8 cellular contexts compared by ENCODE assay signal in genomic region chr11:2991477-2992233, GRCh38. TPM values are rescaled to one million over a fixed set of nuclear protein-coding genes. Genes with fewer than 3 reads are reported as not detected.
DNase-seq lines count a peak whose midpoint lies in the region; ATAC-seq, FAIRE-seq and TF ChIP-seq lines count a peak whose summit lies in the region.

No MANE protein-coding gene starts in this region.

- TF ChIP-seq POLR2A in breast epithelium (IDR thresholded peaks at IDR 0.05): no peak

- ATAC-seq in HG02870 (IDR thresholded peaks at IDR 0.05; ENCODE audit: unreplicated experiment): peak; percentile 23

- H4K20me1 ChIP-seq in keratinocyte (ENCODE audit: control insufficient read depth, extremely low read depth, insufficient read depth, low read length): peaks cover 12% of the 10 kb centered on the region

- CTCF ChIA-PET in A673 (lab: Charles Lee): no interaction called here

- peak overlapping the region; percentile 96 for H3K4me3 ChIP-seq in A673 (ENCODE audit: low read depth, low read length, poor library complexity, severe bottlenecking)
- H3K4me3 ChIP-seq in GM12875 (ENCODE audit: low read depth, low read length): peak overlapping the region; percentile 81
- H3K4me3 ChIP-seq in NT2/D1 (ENCODE audit: insufficient read length, low read depth): peak overlapping the region; percentile 90
- peak overlapping the region; percentile 78 to 91 (median 78) for H3K4me3 ChIP-seq in breast epithelium
- peak overlapping the region; percentile 59 to 93 (median 86) for H3K4me3 ChIP-seq in keratinocyte (ENCODE audit: control insufficient read depth in 2 of 3, extremely low read depth in 1 of 3, insufficient read depth in 2 of 3, low read depth in 1 of 3, low read length in 3 of 3)

- H3K9me1 ChIP-seq in keratinocyte (ENCODE audit: control insufficient read depth, extremely low read depth, insufficient read depth, low read length): no peaks in the 10 kb centered on the region

- H3K36me3 ChIP-seq in A673 (ENCODE audit: insufficient read depth, low read length, poor library complexity, severe bottlenecking): no peaks in the 10 kb centered on the region
- peaks cover 15% of the 10 kb centered on the region for H3K36me3 ChIP-seq in NT2/D1 (ENCODE audit: insufficient read depth, insufficient read length, low read length)
- no peaks in the 10 kb centered on the region for H3K36me3 ChIP-seq in breast epithelium
- H3K36me3 ChIP-seq in keratinocyte (ENCODE audit: control insufficient read depth in 2 of 2, extremely low read depth in 1 of 2, insufficient read depth in 2 of 2, low read length in 2 of 2): peaks cover 5 to 6% of the 10 kb centered on the region in 2 experiments

- H3K9ac ChIP-seq in NT2/D1 (ENCODE audit: insufficient read length, low read depth) (peak overlapping the region; percentile 96), keratinocyte (ENCODE audit: control insufficient read depth, extremely low read depth, insufficient read depth, low read length) (peak overlapping the region; percentile 88)

- DNase-seq in A673 (ENCODE audit: low spot score) (peak; percentile 27), NT2/D1 (ENCODE audit: low read depth, low spot score) (peak; percentile 40), breast epithelium (ENCODE audit: low spot score in 2 of 2) (no peak), keratinocyte (ENCODE audit: low read depth, low spot score) (no peak), MV-4-11 (lab: John Stamatoyannopoulos, UW) (no peak)
- DNase-seq in stimulated activated CD8-positive, alpha-beta memory T cell treated with anti-CD3 and anti-CD28 coated beads, Interleukin-4, amount 100 ng/mL, for 48 hours: peak; percentile 65

- TF ChIP-seq CTCF in A673 (conservative IDR thresholded peaks at IDR 0.05; ENCODE audit: low read depth, low read length) (no peak), GM12875 (IDR thresholded peaks at IDR 0.05; ENCODE audit: borderline replicate concordance, insufficient read depth, low read depth, low read length) (no peak), breast epithelium (IDR thresholded peaks at IDR 0.05) (no peak), keratinocyte (optimal IDR thresholded peaks at IDR 0.05 in 1 of 3, IDR thresholded peaks at IDR 0.05 in 1 of 3, conservative IDR thresholded peaks at IDR 0.05 in 1 of 3; ENCODE audit: extremely low read depth in 1 of 3, insufficient read depth in 2 of 3, low read length in 3 of 3) (no peak)

- H3K27me3 ChIP-seq in A673 (replicated peaks; ENCODE audit: insufficient read depth, low read depth, low read length, poor library complexity) (no peaks in the 10 kb centered on the region), NT2/D1 (ENCODE audit: insufficient read depth, insufficient read length) (no peaks in the 10 kb centered on the region), breast epithelium (no peaks in the 10 kb centered on the region), keratinocyte (ENCODE audit: control insufficient read depth, extremely low read depth, insufficient read depth, low read length) (no peaks in the 10 kb centered on the region)

- intact Hi-C loops in A673 (cut with micrococcal nuclease; ENCODE audit: unreplicated experiment) (no loop called here), breast epithelium (cut with DNase I; ENCODE audit: low total_unique reads) (no loop called here)

- H3K27ac ChIP-seq in A673 (ENCODE audit: low read depth, low read length, poor library complexity, severe bottlenecking): peak overlapping the region; percentile 87
- peak overlapping the region; percentile 97 to 98 for H3K27ac ChIP-seq in breast epithelium
- peak overlapping the region; percentile 87 for H3K27ac ChIP-seq in keratinocyte (ENCODE audit: control insufficient read depth, insufficient read depth, low read length)

- no peak for FAIRE-seq in keratinocyte (lab: Jason Lieb, UNC)

- POLR2A ChIA-PET in A673 (lab: Charles Lee; ENCODE audit: low non-redundant PET): interaction anchor here (0.5 kb wide), 1 partner anchor 66 kb away, joined by 3 read pairs; the partner anchor contains the start of gene CARS1

- peaks cover 52% of the 10 kb centered on the region for H3K79me2 ChIP-seq in keratinocyte (ENCODE audit: control insufficient read depth, insufficient read depth, low read length)

- peaks cover 24% of the 10 kb centered on the region for H3K4me1 ChIP-seq in A673 (ENCODE audit: insufficient read depth, low read length, poor library complexity, severe bottlenecking)
- peaks cover 5% of the 10 kb centered on the region for H3K4me1 ChIP-seq in NT2/D1 (ENCODE audit: insufficient read depth, insufficient read length)
- peaks cover 0 to 4% of the 10 kb centered on the region in 2 donors for H3K4me1 ChIP-seq in breast epithelium
- H3K4me1 ChIP-seq in keratinocyte (ENCODE audit: control insufficient read depth, extremely low read depth, insufficient read depth, low read length): peaks cover 27% of the 10 kb centered on the region

- H3K4me2 ChIP-seq in keratinocyte (ENCODE audit: control insufficient read depth, extremely low read depth, insufficient read depth, low read depth, low read length): peak overlapping the region; percentile 94

- BruUV-seq in A673 (replicated peaks; lab: Mats Ljungman, UMichigan): no TSS peak

- H3K9me3 ChIP-seq in A673 (ENCODE audit: low read depth, low read length, poor library complexity, severe bottlenecking): no peaks in the 10 kb centered on the region
- H3K9me3 ChIP-seq in NT2/D1 (ENCODE audit: insufficient read depth, low read length): no peaks in the 10 kb centered on the region
- no peaks in the 10 kb centered on the region for H3K9me3 ChIP-seq in breast epithelium
- H3K9me3 ChIP-seq in keratinocyte (ENCODE audit: control insufficient read depth, low read depth, low read length): no peaks in the 10 kb centered on the region

- peak overlapping the region; percentile 44 for H2AFZ ChIP-seq in keratinocyte (ENCODE audit: control insufficient read depth, low read length)

- dilution Hi-C loops in keratinocyte (cut with MboI; ENCODE audit: extremely low pct_ligation_motif_present, low sequenced_read_pairs): no loop called here

RNA-seq across cellular contexts. Expression of gene NAP1L4, which starts 0.5 kb away (rescaled TPM):
- total RNA-seq in A673 (2021): 169 and 184 TPM in 2 replicates
- total RNA-seq in breast epithelium: 100 to 1,000 TPM in 1 of 3 donors, 10 to 100 TPM in 2; 87.1 to 167 (median 98.3) TPM
- polyA plus RNA-seq in keratinocyte: 92.2 to 136 TPM (median 108 TPM) in 3 replicates
- 384 TPM for polyA plus RNA-seq in keratinocyte (2011; ENCODE audit: low read depth)
- polyA plus RNA-seq in keratinocyte (2011; cell fraction: cytosol; rRNA removed): 104 and 177 TPM in 2 replicates
- 146 and 160 TPM in 2 replicates for polyA plus RNA-seq in keratinocyte (2011; cell fraction: nucleus; rRNA removed)
- polyA plus RNA-seq in keratinocyte (2012; ENCODE audit: low replicate concordance): 80.7 and 121 TPM in 2 replicates
- polyA minus RNA-seq in keratinocyte: 56.5 to 117 TPM (median 69.2 TPM) in 3 replicates
- polyA minus RNA-seq in keratinocyte (2011; cell fraction: cytosol; rRNA and poly(A)+ RNA removed): 68.1 TPM
- polyA minus RNA-seq in keratinocyte (2011; cell fraction: nucleus; rRNA and poly(A)+ RNA removed): 46.6 and 92.2 TPM in 2 replicates

Comparison
In these comparisons a context has a peak if more than half of its experiments do, and no peak if none do; other contexts are left out.
1. DNase-seq: peak in A673 (single experiment), NT2/D1 (single experiment) and stimulated activated CD8-positive, alpha-beta memory T cell treated with anti-CD3 and anti-CD28 coated beads, Interleukin-4, amount 100 ng/mL, for 48 hours (single experiment); none in breast epithelium (0 of 2), keratinocyte (single experiment) and MV-4-11 (single experiment).
2. Peak in every context shown above with its lines, with median percentiles within 50 percentile points of each other: H3K27ac ChIP-seq and H3K4me3 ChIP-seq.